1 cellular context compared by ENCODE assay signal in genomic region chr17:64504769-64505319, GRCh38.
TF ChIP-seq lines count a peak whose summit lies in the region.

No MANE protein-coding gene starts in this region.

TF ChIP-seq in GM23338, 12 proteins besides CTCF, POLR2A, EP300 and RAD21 (continued from another document):
- TF ChIP-seq ZNF462 (CRISPR knock-in tag; IDR thresholded peaks at IDR 0.05): no peak
- no peak for TF ChIP-seq CREB1 (CRISPR knock-in tag; IDR thresholded peaks at IDR 0.05; ENCODE audit: low read depth)
- TF ChIP-seq REST (IDR thresholded peaks at IDR 0.05; ENCODE audit: unreplicated experiment): no peak
- TF ChIP-seq JUNB (IDR thresholded peaks at IDR 0.05; ENCODE audit: unreplicated experiment): no peak
- TF ChIP-seq STAT1 (IDR thresholded peaks at IDR 0.05; ENCODE audit: unreplicated experiment): no peak
